In the genomic region with DNA sequence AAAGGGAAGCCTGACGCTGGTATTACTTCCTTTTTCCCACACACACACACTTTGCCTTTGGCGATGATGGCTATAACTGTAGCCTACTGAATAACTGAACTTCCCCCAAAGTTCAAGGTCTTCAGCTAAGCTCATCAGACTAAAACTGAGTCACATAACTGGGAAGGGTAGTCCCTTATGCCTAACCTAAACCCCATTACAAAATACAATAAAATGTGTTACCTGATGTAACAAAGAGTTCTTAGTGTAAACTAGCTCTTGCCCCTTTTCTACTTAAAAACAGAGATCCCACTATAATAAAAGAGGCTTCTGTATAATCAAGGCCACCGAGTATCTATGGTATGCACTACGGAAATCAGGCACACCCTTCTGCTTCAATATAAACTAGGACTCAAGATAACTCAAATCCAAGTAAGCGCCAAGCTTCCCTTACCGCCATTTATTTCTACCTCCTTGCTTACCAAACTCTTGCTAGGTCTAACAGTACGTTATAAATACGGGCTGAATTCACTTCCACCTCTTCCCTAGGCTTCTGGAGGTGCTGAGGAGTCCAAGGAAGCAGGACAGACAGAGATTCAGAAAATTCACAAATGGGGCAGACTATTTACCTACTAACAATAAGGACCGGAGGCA, we compare ENCODE assay signal across 7 cellular contexts. TPM values are rescaled to one million over a fixed set of nuclear protein-coding genes. Genes with fewer than 3 reads are reported as not detected.
DNase-seq lines count a peak whose midpoint lies in the region; ATAC-seq and TF ChIP-seq lines count a peak whose summit lies in the region.

No MANE protein-coding gene starts in this region.

- peak overlapping the region; percentile 1; the same call in 1 of the 2 replicates for H3K27ac Mint-ChIP-seq in GM23338

- H2AFZ ChIP-seq in GM23338 (no peak overlapping the region), OCI-LY7 (ENCODE audit: low read length) (no peak overlapping the region; the same call in 1 of the 2 replicates)

- TF ChIP-seq CTCF in GM23338 (conservative IDR thresholded peaks at IDR 0.05; ENCODE audit: low read depth in 2 of 2) (no peak), OCI-LY7 (conservative IDR thresholded peaks at IDR 0.05; ENCODE audit: low read length) (no peak)

- no peaks in the 10 kb centered on the region for H3K27me3 ChIP-seq in GM23338 (ENCODE audit: insufficient read depth)

- H3F3A ChIP-seq in GM23338 (replicated peaks; ENCODE audit: low read depth), result no peaks in the 10 kb centered on the region

- DNase-seq in GM23338 (ENCODE audit: low spot score) (peak; percentile 25), OCI-LY7 (ENCODE audit: low spot score) (peak; percentile 36), cerebellar cortex (ENCODE audit: low spot score) (peak; percentile 41), midbrain (lab: John Stamatoyannopoulos, UW) (peak; percentile 14)
- DNase-seq in stimulated activated CD4-positive, alpha-beta T cell treated with anti-CD3 and anti-CD28 coated beads, Interleukin-4, amount 100 ng/mL, for 4 hours, result no peak

- H3K4me1 ChIP-seq in GM23338 (ENCODE audit: insufficient read depth), result peaks cover 8% of the 10 kb centered on the region
- H3K4me1 ChIP-seq in OCI-LY7 (ENCODE audit: insufficient read depth, low read length, poor library complexity, severe bottlenecking), result peaks cover 32% of the 10 kb centered on the region

- peaks cover 19% of the 10 kb centered on the region for H3K4me1 Mint-ChIP-seq in GM23338

- no peaks in the 10 kb centered on the region for H3K9me3 Mint-ChIP-seq in GM23338

- H3K79me2 ChIP-seq in GM23338 (replicated peaks; ENCODE audit: insufficient read depth) (peaks cover 65% of the 10 kb centered on the region), OCI-LY7 (ENCODE audit: insufficient read depth, low read depth, low read length) (peaks cover 65% of the 10 kb centered on the region)

- H3K36me3 Mint-ChIP-seq in GM23338 (ENCODE audit: low read depth), result peaks cover 16% of the 10 kb centered on the region

- H3K27ac ChIP-seq in GM23338 (ENCODE audit: low read depth) (peak overlapping the region; percentile 11; the same call in 1 of the 2 replicates), OCI-LY7 (ENCODE audit: low read depth, low read length, poor library complexity, severe bottlenecking) (peak overlapping the region; percentile 82)

- H3K4me3 ChIP-seq in GM23338, result peak overlapping the region; percentile 80
- H3K4me3 ChIP-seq in OCI-LY7 (ENCODE audit: low read depth, low read length, poor library complexity, severe bottlenecking), result peak overlapping the region; percentile 97

- H3K4me2 ChIP-seq in GM23338 (peak overlapping the region; percentile 92), OCI-LY7 (ENCODE audit: low read length) (peak overlapping the region; percentile 89)

- H3K27me3 Mint-ChIP-seq in GM23338 (ENCODE audit: insufficient read depth, low read depth, poor library complexity), result peaks cover 6% of the 10 kb centered on the region

- H4K20me1 ChIP-seq in GM23338 (replicated peaks; ENCODE audit: insufficient read depth) (peaks cover 19% of the 10 kb centered on the region), OCI-LY7 (ENCODE audit: insufficient read depth, low read length) (peaks cover 21% of the 10 kb centered on the region; the same call in 1 of the 2 replicates)

- H3K36me3 ChIP-seq in GM23338 (ENCODE audit: insufficient read depth), result no peaks in the 10 kb centered on the region; the same call in 1 of the 2 replicates
- H3K36me3 ChIP-seq in OCI-LY7 (ENCODE audit: insufficient read depth, low read length), result peaks cover 49% of the 10 kb centered on the region

- ATAC-seq in GM23338 (no peak), HG03442 (IDR thresholded peaks at IDR 0.05; ENCODE audit: unreplicated experiment) (no peak), HG03378 (IDR thresholded peaks at IDR 0.05; ENCODE audit: unreplicated experiment) (no peak)

- TSS peak; percentile 55 for BruUV-seq in OCI-LY7 (replicated peaks; lab: Mats Ljungman, UMichigan)

- H3K9me2 ChIP-seq in GM23338 (ENCODE audit: insufficient read depth) (no peaks in the 10 kb centered on the region), OCI-LY7 (ENCODE audit: insufficient read depth, low read length) (no peaks in the 10 kb centered on the region)

- POLR2A ChIA-PET in OCI-LY7 (lab: Charles Lee), result interaction anchor here (0.7 to 2.8 kb wide), 10 partner anchors 8 to 443 kb away, joined by 3 to 12 read pairs (median 5); partner anchors contain the start of gene ABCE1

- intact Hi-C loops in OCI-LY7 (cut with micrococcal nuclease; ENCODE audit: unreplicated experiment), result loop anchor here (2.0 kb wide), 1 partner anchor 79 kb away; the partner anchor contains the start of genes ABCE1 and ANAPC10

- CTCF ChIA-PET in OCI-LY7 (lab: Charles Lee; ENCODE audit: unreplicated experiment), result no interaction called here

- peak overlapping the region; percentile 92 for H3K4me3 Mint-ChIP-seq in GM23338

- no peaks in the 10 kb centered on the region for H3K9me3 ChIP-seq in OCI-LY7 (ENCODE audit: low read length)

TF ChIP-seq in GM23338, 12 proteins besides CTCF, POLR2A, EP300 and RAD21:
- TF ChIP-seq, protein P1, sequence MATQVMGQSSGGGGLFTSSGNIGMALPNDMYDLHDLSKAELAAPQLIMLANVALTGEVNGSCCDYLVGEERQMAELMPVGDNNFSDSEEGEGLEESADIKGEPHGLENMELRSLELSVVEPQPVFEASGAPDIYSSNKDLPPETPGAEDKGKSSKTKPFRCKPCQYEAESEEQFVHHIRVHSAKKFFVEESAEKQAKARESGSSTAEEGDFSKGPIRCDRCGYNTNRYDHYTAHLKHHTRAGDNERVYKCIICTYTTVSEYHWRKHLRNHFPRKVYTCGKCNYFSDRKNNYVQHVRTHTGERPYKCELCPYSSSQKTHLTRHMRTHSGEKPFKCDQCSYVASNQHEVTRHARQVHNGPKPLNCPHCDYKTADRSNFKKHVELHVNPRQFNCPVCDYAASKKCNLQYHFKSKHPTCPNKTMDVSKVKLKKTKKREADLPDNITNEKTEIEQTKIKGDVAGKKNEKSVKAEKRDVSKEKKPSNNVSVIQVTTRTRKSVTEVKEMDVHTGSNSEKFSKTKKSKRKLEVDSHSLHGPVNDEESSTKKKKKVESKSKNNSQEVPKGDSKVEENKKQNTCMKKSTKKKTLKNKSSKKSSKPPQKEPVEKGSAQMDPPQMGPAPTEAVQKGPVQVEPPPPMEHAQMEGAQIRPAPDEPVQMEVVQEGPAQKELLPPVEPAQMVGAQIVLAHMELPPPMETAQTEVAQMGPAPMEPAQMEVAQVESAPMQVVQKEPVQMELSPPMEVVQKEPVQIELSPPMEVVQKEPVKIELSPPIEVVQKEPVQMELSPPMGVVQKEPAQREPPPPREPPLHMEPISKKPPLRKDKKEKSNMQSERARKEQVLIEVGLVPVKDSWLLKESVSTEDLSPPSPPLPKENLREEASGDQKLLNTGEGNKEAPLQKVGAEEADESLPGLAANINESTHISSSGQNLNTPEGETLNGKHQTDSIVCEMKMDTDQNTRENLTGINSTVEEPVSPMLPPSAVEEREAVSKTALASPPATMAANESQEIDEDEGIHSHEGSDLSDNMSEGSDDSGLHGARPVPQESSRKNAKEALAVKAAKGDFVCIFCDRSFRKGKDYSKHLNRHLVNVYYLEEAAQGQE (IDR thresholded peaks at IDR 0.05; ENCODE audit: unreplicated experiment), result no peak
- TF ChIP-seq ZNF331 (CRISPR knock-in tag; IDR thresholded peaks at IDR 0.05; ENCODE audit: low read depth), result no peak
- TF ChIP-seq EZH2 (IDR thresholded peaks at IDR 0.05; ENCODE audit: low read depth, unreplicated experiment), result no peak
- no peak for TF ChIP-seq ZNF114 (CRISPR knock-in tag; IDR thresholded peaks at IDR 0.05)
- TF ChIP-seq EZH2phosphoT487 (IDR thresholded peaks at IDR 0.05; ENCODE audit: unreplicated experiment), result no peak

RNA-seq across cellular contexts. Expression of gene OTUD4, which starts 2.4 kb away (rescaled TPM):
- 42.2 and 53.2 TPM in 2 replicates for total RNA-seq in GM23338 (2014; rRNA removed; shearing (Covaris generic))
- 15.5 and 17.9 TPM in 2 replicates for polyA plus RNA-seq in GM23338 (2016; fragmentation: Nextera tagmentation; extraction: Ambion mirVana)
- 17.3 and 23.4 TPM in 2 replicates for total RNA-seq in OCI-LY7 (2014; rRNA removed; shearing (Covaris generic))
- 54.9 and 60.1 TPM in 2 replicates for total RNA-seq in OCI-LY7 (2022)

Comparison
In these comparisons a context has a peak if more than half of its experiments do, and no peak if none do; other contexts are left out.
1. DNase-seq: peak in GM23338 (single experiment), OCI-LY7 (single experiment), cerebellar cortex (single experiment) and midbrain (single experiment); none in stimulated activated CD4-positive, alpha-beta T cell treated with anti-CD3 and anti-CD28 coated beads, Interleukin-4, amount 100 ng/mL, for 4 hours (0 of 2).